ENCODE assay signal across 17 cellular contexts in genomic region chr11:44381261-44381660, GRCh38.
A peak's percentile ranks its signal among the peaks of the same experiment; 100 is the strongest.
DNase-seq lines count a peak whose midpoint lies in the region; ATAC-seq and TF ChIP-seq lines count a peak whose summit lies in the region.
"Had no signal": no experiment of that assay in that cellular context is flagged by ENCODE, and none has a peak within 500 bp of the region (broad histone marks: within the 10 kb centered on the region; RNA-seq: fewer than 3 reads in every experiment).

No MANE protein-coding gene starts in this region.

- peaks cover 0 to 2% of the 10 kb centered on the region in 2 donors for H3K4me1 ChIP-seq in neuronal stem cell (ENCODE audit: control insufficient read depth in 2 of 2, insufficient read depth in 1 of 2, low read depth in 1 of 2, low read length in 2 of 2)
- H3K4me1 ChIP-seq: Caco-2 had no signal

- no peak overlapping the region for H2AFZ ChIP-seq in neuronal stem cell (ENCODE audit: low read length)
- H2AFZ ChIP-seq: GM23248 had no signal

- no peak overlapping the region for H3K4me3 ChIP-seq in neuronal stem cell (ENCODE audit: low read length in 2 of 2)
- H3K4me3 ChIP-seq: GM23248 had no signal

- no peak overlapping the region for H3K4me2 ChIP-seq in neuronal stem cell (ENCODE audit: insufficient read depth, low read length, poor library complexity, severe bottlenecking)

- no peaks in the 10 kb centered on the region for H3K36me3 Mint-ChIP-seq in CD14-positive monocyte
- H3K36me3 Mint-ChIP-seq: CD4-positive, CD25-positive, alpha-beta regulatory T cell; CD8-positive, alpha-beta T cell had no signal

- peak overlapping the region; percentile 31 for H2BK15ac ChIP-seq in neuronal stem cell (ENCODE audit: low read length)

- H3K18ac ChIP-seq in neuronal stem cell (ENCODE audit: low read length) = no peak overlapping the region

- H3K27ac ChIP-seq in neuronal stem cell (replicated peaks; ENCODE audit: low read length) = no peak overlapping the region
- H3K27ac ChIP-seq: 22Rv1, GM23248 had no signal

- intact Hi-C loops in cardiac septum (cut with DNase I) = no loop called here
- intact Hi-C loops in left cardiac atrium (cut with DNase I) = no loop called here
- intact Hi-C loops in CD14-positive monocyte (cut with micrococcal nuclease) = no loop called here

- H3K27me3 ChIP-seq in neuronal stem cell (ENCODE audit: control insufficient read depth in 3 of 3, insufficient read depth in 3 of 3, low read depth in 1 of 3, low read length in 3 of 3) = peaks cover 0 to 16% (median 0%) of the 10 kb centered on the region in 3 experiments

- H2BK12ac ChIP-seq in neuronal stem cell (ENCODE audit: low read length) = no peak overlapping the region

- no peaks in the 10 kb centered on the region for H3K4me1 Mint-ChIP-seq in CD14-positive monocyte
- H3K4me1 Mint-ChIP-seq: B cell; CD4-positive, CD25-positive, alpha-beta regulatory T cell had no signal

- no peak overlapping the region for H3K23ac ChIP-seq in neuronal stem cell (ENCODE audit: low read depth, low read length, poor library complexity)

- peak; percentile 71 for DNase-seq in cardiac septum (ENCODE audit: low spot score)
- no peak for DNase-seq in left cardiac atrium
- peak; percentile 34 for DNase-seq in CD14-positive monocyte (ENCODE audit: low spot score)
- no peak for DNase-seq in neuronal stem cell (ENCODE audit: low spot score)
- no peak for DNase-seq in stimulated activated naive CD8-positive, alpha-beta T cell treated with anti-CD3 and anti-CD28 coated beads, Interleukin-15, Interleukin-2, amounts not matched to agents 100 U/mL and 50 U/mL, for 24 hours
- DNase-seq: C1 segment of cervical spinal cord; CD4-positive, CD25-positive, alpha-beta regulatory T cell; CD8-positive, alpha-beta T cell; DMS153; DND-41; GM23248; H9 had no signal

- no peaks in the 10 kb centered on the region for H3K36me3 ChIP-seq in neuronal stem cell (replicated peaks in 1 of 2; ENCODE audit: control insufficient read depth in 2 of 2, insufficient read depth in 2 of 2, low read length in 2 of 2)

- no peak overlapping the region for H3K4me3 Mint-ChIP-seq in CD14-positive monocyte
- H3K4me3 Mint-ChIP-seq: B cell; CD4-positive, CD25-positive, alpha-beta regulatory T cell; CD8-positive, alpha-beta T cell; H9 had no signal

- no peak overlapping the region for H3K9ac ChIP-seq in neuronal stem cell (ENCODE audit: low read depth, low read length, poor library complexity)
- H3K9ac ChIP-seq: GM23248 had no signal

- no peak overlapping the region for H2BK120ac ChIP-seq in neuronal stem cell (ENCODE audit: low read depth, low read length)

- TF ChIP-seq CTCF in CD14-positive monocyte (IDR thresholded peaks at IDR 0.05) = no peak

- H3K9me3 ChIP-seq in neuronal stem cell (replicated peaks in 1 of 2; ENCODE audit: control insufficient read depth in 2 of 2, insufficient read depth in 1 of 2, low read depth in 1 of 2, low read length in 2 of 2) = no peaks in the 10 kb centered on the region
- H3K9me3 ChIP-seq: Caco-2 had no signal

- ATAC-seq in left cardiac atrium (no peak), GM21825 (IDR thresholded peaks at IDR 0.05; ENCODE audit: unreplicated experiment) (no peak)
- no peak for ATAC-seq in stimulated activated naive CD8-positive, alpha-beta T cell treated with anti-CD3 and anti-CD28 coated beads, Interleukin-15, Interleukin-2, amounts not matched to agents 100 U/mL and 50 U/mL, for 24 hours
- ATAC-seq: CD8-positive, alpha-beta T cell; HCT116 had no signal

- WGBS in neuronal stem cell (ENCODE audit: extremely low coverage in 2 of 2, insufficient read length in 2 of 2, insufficient replicate concordance in 1 of 2), 2 donors = no CpG with 5 or more reads among the region's 6 CpGs

- H3K27ac Mint-ChIP-seq in CD14-positive monocyte = no peak overlapping the region
- H3K27ac Mint-ChIP-seq: B cell; CD4-positive, CD25-positive, alpha-beta regulatory T cell; CD8-positive, alpha-beta T cell; H9 had no signal

- no peak overlapping the region for H4K91ac ChIP-seq in neuronal stem cell (ENCODE audit: low read depth, low read length, poor library complexity)

- peak overlapping the region; percentile 42 for H2AK5ac ChIP-seq in neuronal stem cell (ENCODE audit: low read depth, low read length)

- H2BK5ac ChIP-seq in neuronal stem cell (ENCODE audit: low read length) = no peak overlapping the region

- H3K4ac ChIP-seq in neuronal stem cell (ENCODE audit: low read length) = no peak overlapping the region

- no peaks in the 10 kb centered on the region for H3K79me1 ChIP-seq in neuronal stem cell (ENCODE audit: low read depth, low read length)

- peaks cover 1 to 11% (median 10%) of the 10 kb centered on the region in 3 donors for H3K27me3 Mint-ChIP-seq in CD14-positive monocyte (ENCODE audit: low read depth in 3 of 3)

- no peak overlapping the region for H4K8ac ChIP-seq in neuronal stem cell (ENCODE audit: low read depth, low read length)

- peaks cover 0 to 3% (median 0%) of the 10 kb centered on the region in 7 donors for H3K9me3 Mint-ChIP-seq in CD14-positive monocyte
- H3K9me3 Mint-ChIP-seq: H9 had no signal

- no peak overlapping the region for H3K14ac ChIP-seq in neuronal stem cell (ENCODE audit: low read length)

Comparison
In these comparisons a context has a peak if more than half of its experiments do, and no peak if none do; other contexts are left out.
1. DNase-seq: peak in cardiac septum (single experiment) and CD14-positive monocyte (single experiment); none in left cardiac atrium (single experiment), neuronal stem cell (single experiment) and stimulated activated naive CD8-positive, alpha-beta T cell treated with anti-CD3 and anti-CD28 coated beads, Interleukin-15, Interleukin-2, amounts not matched to agents 100 U/mL and 50 U/mL, for 24 hours (single experiment).